ENCODE assay signal across 13 cellular contexts in the genomic region with DNA sequence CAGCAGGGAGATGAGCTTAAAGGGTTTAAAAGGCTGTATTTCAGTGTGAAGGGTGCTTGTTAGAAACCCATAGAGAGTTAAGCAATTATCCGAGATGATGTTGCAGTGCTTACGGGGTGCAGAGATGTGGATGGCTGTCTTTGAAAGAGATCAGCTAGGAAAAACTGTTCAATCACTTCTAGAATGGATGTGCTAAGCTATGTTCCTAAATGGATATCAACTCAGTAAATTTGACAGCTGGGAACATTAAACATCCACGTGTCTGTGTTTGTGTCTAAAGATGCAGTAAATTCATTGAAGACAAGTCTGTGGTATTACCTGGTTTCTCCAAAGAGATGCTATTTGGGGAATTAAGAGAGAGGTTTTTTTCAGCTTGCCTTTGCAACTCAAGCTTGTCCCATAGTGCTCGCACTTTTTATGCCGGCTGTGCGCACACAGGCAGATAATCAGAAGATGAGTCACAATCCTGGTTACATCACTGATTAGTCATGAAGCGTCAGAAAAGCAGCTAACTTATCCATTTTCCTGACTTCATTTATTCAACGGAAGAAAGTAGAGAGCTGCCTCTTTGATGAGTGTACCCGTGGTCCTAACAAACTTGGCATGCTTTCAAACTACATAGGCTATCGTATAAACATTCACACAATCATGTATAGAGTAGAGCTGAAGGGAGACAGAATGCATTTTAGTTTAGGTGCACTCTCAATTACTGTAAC.
DNase-seq lines count a peak whose midpoint lies in the region; ATAC-seq, FAIRE-seq and TF ChIP-seq lines count a peak whose summit lies in the region.
"Had no signal": no experiment of that assay in that cellular context is flagged by ENCODE, and none has a peak within 500 bp of the region (broad histone marks: within the 10 kb centered on the region; RNA-seq: fewer than 3 reads in every experiment).

No MANE protein-coding gene starts in this region.

- no peak for TF ChIP-seq EP300 in A549 (IDR thresholded peaks at IDR 0.05)

- peak overlapping the region; percentile 51 for H3K4me2 ChIP-seq in A549
- H3K4me2 ChIP-seq: BLaER1 treated with 17β-estradiol and CSF1 and Interleukin-3, amounts not matched to agents 10 nM and 100 nM had no signal

- WGBS in A549 (ENCODE audit: missing lambda C conversion rate): 7% methylated on average over 10 of the region's 10 CpGs

- CTCF ChIA-PET in A549 (lab: Yijun Ruan, JAX): no interaction called here

- no peak for TF ChIP-seq POLR2A in A549 (IDR thresholded peaks at IDR 0.05; ENCODE audit: low read length)

- TF ChIP-seq CTCF in A549 (IDR thresholded peaks at IDR 0.05) (no peak), HFF-Myc (IDR thresholded peaks at IDR 0.05; ENCODE audit: low read depth, low read length, missing control alignments) (no peak), fibroblast of mammary gland (conservative IDR thresholded peaks at IDR 0.05; ENCODE audit: control insufficient read depth, insufficient read depth, low read depth, low read length) (no peak)

- no peak overlapping the region for H3K4me3 ChIP-seq in A549
- no peak overlapping the region for H3K4me3 ChIP-seq in HFF-Myc (replicated peaks; ENCODE audit: low read depth, low read length)
- H3K4me3 ChIP-seq in SJSA1: no peak overlapping the region
- H3K4me3 ChIP-seq in fibroblast of mammary gland (ENCODE audit: control insufficient read depth, low read depth, low read length): no peak overlapping the region
- H3K4me3 ChIP-seq: BLaER1 treated with 17β-estradiol and CSF1 and Interleukin-3, amounts not matched to agents 10 nM and 100 nM had no signal

- intact Hi-C loops in posterior cingulate gyrus (cut with DNase I): no loop called here

- peak; percentile 73 to 94 for ATAC-seq in A549
- no peak for ATAC-seq in GM21526 (IDR thresholded peaks at IDR 0.05; ENCODE audit: low FRiP score, unreplicated experiment)

- H3K4me1 ChIP-seq in A549: peaks cover 8% of the 10 kb centered on the region; the same call in 2 of the 3 replicates
- H3K4me1 ChIP-seq in SJSA1 (replicated peaks): peaks cover 21% of the 10 kb centered on the region
- H3K4me1 ChIP-seq: BLaER1 treated with 17β-estradiol and CSF1 and Interleukin-3, amounts not matched to agents 10 nM and 100 nM had no signal

- no peak for FAIRE-seq in A549 (lab: Jason Lieb, UNC)
- FAIRE-seq: colon had no signal

- no peaks in the 10 kb centered on the region for H3K27me3 ChIP-seq in SJSA1 (replicated peaks)
- H3K27me3 ChIP-seq: BLaER1 treated with 17β-estradiol and CSF1 and Interleukin-3, amounts not matched to agents 10 nM and 100 nM had no signal

- POLR2A ChIA-PET in A549 (lab: Yijun Ruan, JAX): no interaction called here

- DNase-seq in A549 (ENCODE audit: low read depth in 1 of 2, low spot score in 1 of 2) (peak; percentile 15 to 49), HFF-Myc (ENCODE audit: extremely low read depth, low read depth) (peak; percentile 61), SJSA1 (ENCODE audit: low read depth in 1 of 2, low spot score in 2 of 2) (peak; percentile 49 to 66), fibroblast of mammary gland (ENCODE audit: low read depth) (peak; percentile 54), posterior cingulate gyrus (no peak), NCI-H2107 (lab: John Stamatoyannopoulos, UW) (no peak)
- no peak for DNase-seq in stimulated activated CD4-positive, alpha-beta T cell treated with anti-CD3 and anti-CD28 coated beads, Interleukin-4, amount 100 ng/mL, for 4 hours
- DNase-seq: activated T-cell treated with anti-CD3 and anti-CD28 coated beads, Interleukin-2, amount 50 U/mL, for 1 hour; MV-4-11; stimulated activated naive CD4-positive, alpha-beta T cell treated with Interleukin-2 at 50 U/mL for 16 hours had no signal

- no peak for TF ChIP-seq RAD21 in A549 (conservative IDR thresholded peaks at IDR 0.05 in 1 of 2, IDR thresholded peaks at IDR 0.05 in 1 of 2)

- H3K27ac ChIP-seq in A549: peak overlapping the region in 1 of 2 experiments; percentile 52; a peak in 1 of 6 replicates
- peak overlapping the region; percentile 24; the same call in 1 of the 2 replicates for H3K27ac ChIP-seq in SJSA1
- H3K27ac ChIP-seq: BLaER1 treated with 17β-estradiol and CSF1 and Interleukin-3, amounts not matched to agents 10 nM and 100 nM had no signal

- no peaks in the 10 kb centered on the region for H3K36me3 ChIP-seq in SJSA1
- H3K36me3 ChIP-seq: BLaER1 treated with 17β-estradiol and CSF1 and Interleukin-3, amounts not matched to agents 10 nM and 100 nM had no signal

- no peaks in the 10 kb centered on the region for H3K9me3 ChIP-seq in A549
- H3K9me3 ChIP-seq in SJSA1 (replicated peaks): no peaks in the 10 kb centered on the region
- H3K9me3 ChIP-seq: BLaER1 treated with 17β-estradiol and CSF1 and Interleukin-3, amounts not matched to agents 10 nM and 100 nM had no signal

TF ChIP-seq in A549, 52 proteins besides CTCF, POLR2A, EP300 and RAD21:
- TF ChIP-seq HOXA7 (CRISPR knock-in tag; IDR thresholded peaks at IDR 0.05) (no peak), HDAC2 (IDR thresholded peaks at IDR 0.05) (no peak), KDM1A (IDR thresholded peaks at IDR 0.05; ENCODE audit: low read depth) (no peak), FOSL2 (IDR thresholded peaks at IDR 0.05) (peak; percentile 80), FOSL2 (CRISPR knock-in tag; IDR thresholded peaks at IDR 0.05) (peak; percentile 87), HOXB13 (CRISPR knock-in tag; IDR thresholded peaks at IDR 0.05; ENCODE audit: low read depth) (no peak), GATA3 (IDR thresholded peaks at IDR 0.05; ENCODE audit: borderline replicate concordance) (no peak), JUNB (IDR thresholded peaks at IDR 0.05) (peak; percentile 70), ATOH8 (CRISPR knock-in tag; IDR thresholded peaks at IDR 0.05; ENCODE audit: low read depth) (no peak), SREBF2 (IDR thresholded peaks at IDR 0.05) (no peak), ZC3H11A (IDR thresholded peaks at IDR 0.05) (no peak), TP53 (CRISPR knock-in tag; IDR thresholded peaks at IDR 0.05) (no peak)
- TF ChIP-seq, protein P1, sequence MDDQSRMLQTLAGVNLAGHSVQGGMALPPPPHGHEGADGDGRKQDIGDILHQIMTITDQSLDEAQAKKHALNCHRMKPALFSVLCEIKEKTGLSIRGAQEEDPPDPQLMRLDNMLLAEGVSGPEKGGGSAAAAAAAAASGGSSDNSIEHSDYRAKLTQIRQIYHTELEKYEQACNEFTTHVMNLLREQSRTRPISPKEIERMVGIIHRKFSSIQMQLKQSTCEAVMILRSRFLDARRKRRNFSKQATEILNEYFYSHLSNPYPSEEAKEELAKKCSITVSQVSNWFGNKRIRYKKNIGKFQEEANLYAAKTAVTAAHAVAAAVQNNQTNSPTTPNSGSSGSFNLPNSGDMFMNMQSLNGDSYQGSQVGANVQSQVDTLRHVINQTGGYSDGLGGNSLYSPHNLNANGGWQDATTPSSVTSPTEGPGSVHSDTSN (IDR thresholded peaks at IDR 0.05): no peak
TF ChIP-seq in A549: peak in this region for 2.

Comparison
In these comparisons a context has a peak if more than half of its experiments do, and no peak if none do; other contexts are left out.
1. DNase-seq: peak in A549 (2 of 2), HFF-Myc (single experiment), SJSA1 (2 of 2) and fibroblast of mammary gland (single experiment); none in posterior cingulate gyrus (0 of 10), stimulated activated CD4-positive, alpha-beta T cell treated with anti-CD3 and anti-CD28 coated beads, Interleukin-4, amount 100 ng/mL, for 4 hours (0 of 2) and NCI-H2107 (single experiment).